8 cellular contexts compared by ENCODE assay signal in the genomic region with DNA sequence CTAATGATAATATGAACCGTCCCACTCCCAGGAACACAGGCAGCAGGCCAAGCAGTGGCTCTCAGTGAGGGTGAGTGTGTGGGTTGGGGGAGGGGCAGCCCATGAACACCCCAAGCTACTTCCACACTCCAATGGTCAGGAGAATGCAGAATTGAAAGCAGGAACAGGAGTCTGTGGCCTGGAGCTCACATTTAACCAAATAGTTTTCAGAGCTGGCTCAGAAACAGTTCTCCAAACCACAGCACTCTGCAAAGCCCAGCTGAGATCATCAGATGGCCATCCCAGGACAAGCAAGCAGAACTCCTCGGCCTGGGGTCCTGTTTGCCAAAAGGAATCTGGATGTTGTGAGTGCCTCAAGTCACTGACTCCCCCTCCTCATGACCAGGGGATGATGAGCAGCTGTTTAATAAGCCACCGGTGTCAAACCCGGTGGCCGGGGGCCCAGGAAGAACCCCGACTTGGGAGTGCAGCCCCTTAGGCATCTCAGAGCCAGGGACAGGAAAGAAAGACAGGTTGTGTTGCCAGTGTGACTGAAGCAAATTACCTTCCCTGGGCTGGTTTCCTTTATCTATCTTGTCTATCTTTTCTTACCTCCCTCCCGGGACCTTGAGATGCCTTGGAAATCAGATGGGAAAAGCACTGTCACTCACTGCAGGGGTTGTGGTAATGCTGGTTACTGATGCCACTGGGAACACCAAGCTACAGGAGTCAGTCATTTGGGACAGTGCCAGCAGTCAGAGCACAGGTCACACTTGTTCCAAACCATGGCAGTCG. TPM values are rescaled to one million over a fixed set of nuclear protein-coding genes. Genes with fewer than 3 reads are reported as not detected.
A peak's percentile ranks its signal among the peaks of the same experiment; 100 is the strongest.
DNase-seq lines count a peak whose midpoint lies in the region; ATAC-seq and TF ChIP-seq lines count a peak whose summit lies in the region.

No MANE protein-coding gene starts in this region.

- no peaks in the 10 kb centered on the region for H3K27me3 ChIP-seq in endodermal cell (ENCODE audit: control insufficient read depth, insufficient read depth, low read length, poor library complexity, severe bottlenecking)
- no peaks in the 10 kb centered on the region for H3K27me3 ChIP-seq in trophoblast cell (ENCODE audit: insufficient read depth, low read length)

- H2BK5ac ChIP-seq in trophoblast cell (ENCODE audit: low read depth, low read length, poor library complexity), result peak overlapping the region; percentile 72

- ATAC-seq in GM21717 (IDR thresholded peaks at IDR 0.05; ENCODE audit: unreplicated experiment), result peak; percentile 53

- H3K4me3 ChIP-seq in endodermal cell (ENCODE audit: low read length) (no peak overlapping the region), trophoblast cell (ENCODE audit: low read depth, low read length) (no peak overlapping the region)

- H4K12ac ChIP-seq in trophoblast cell (ENCODE audit: low read depth, low read length), result peak overlapping the region; percentile 61

- peak overlapping the region; percentile 69 for H4K8ac ChIP-seq in trophoblast cell (ENCODE audit: low read depth, low read length)

- H3K27ac ChIP-seq in endodermal cell (ENCODE audit: low read depth, low read length) (no peak overlapping the region), trophoblast cell (ENCODE audit: low read depth, low read length) (peak overlapping the region; percentile 82)

- peak overlapping the region; percentile 4 for H3K14ac ChIP-seq in trophoblast cell (ENCODE audit: low read length)

- H3K9ac ChIP-seq in endodermal cell (ENCODE audit: extremely low read depth, low read length, poor library complexity, severe bottlenecking) (no peak overlapping the region), trophoblast cell (ENCODE audit: low read length) (no peak overlapping the region)

- DNase-seq in DMS 273 treated with DMSO at 0.1 percent for 48 hours (lab: John Stamatoyannopoulos, UW) (peak; percentile 13), NCI-H128 (lab: John Stamatoyannopoulos, UW; ENCODE audit: unreplicated experiment) (peak; percentile 3), endodermal cell (peak; percentile 87), trophoblast cell (peak; percentile 25 to 43), D341Med (ENCODE audit: low spot score) (no peak), cortex of kidney (lab: John Stamatoyannopoulos, UW) (no peak), SW 1271 (lab: John Stamatoyannopoulos, UW) (no peak)

- H2AFZ ChIP-seq in trophoblast cell (ENCODE audit: insufficient read depth, low read length, poor library complexity), result peak overlapping the region; percentile 71

- H3K4me2 ChIP-seq in trophoblast cell (ENCODE audit: low read length), result peak overlapping the region; percentile 5

- H2AK5ac ChIP-seq in trophoblast cell (ENCODE audit: low read length), result no peak overlapping the region

- H3K23ac ChIP-seq in trophoblast cell (ENCODE audit: low read length), result no peak overlapping the region

- H3K4me1 Mint-ChIP-seq in endodermal cell, result peaks cover 19% of the 10 kb centered on the region

- H3K36me3 ChIP-seq in endodermal cell (ENCODE audit: control insufficient read depth, insufficient read depth, low read length) (no peaks in the 10 kb centered on the region), trophoblast cell (ENCODE audit: control insufficient read depth in 1 of 2, insufficient read depth in 2 of 2, low read length in 2 of 2) (no peaks in the 10 kb centered on the region)

- H3K79me1 ChIP-seq in trophoblast cell (ENCODE audit: low read length), result peaks cover 18% of the 10 kb centered on the region

- H3K4me3 Mint-ChIP-seq in endodermal cell, result no peak overlapping the region

- H3K9me3 Mint-ChIP-seq in endodermal cell, result no peaks in the 10 kb centered on the region

- H3K9me3 ChIP-seq in endodermal cell (ENCODE audit: control insufficient read depth, low read length), result no peaks in the 10 kb centered on the region
- no peaks in the 10 kb centered on the region for H3K9me3 ChIP-seq in trophoblast cell (ENCODE audit: insufficient read depth, low read depth, low read length)

- no peaks in the 10 kb centered on the region for H3K36me3 Mint-ChIP-seq in endodermal cell (ENCODE audit: low read depth)

- peak overlapping the region; percentile 84 for H3K27ac Mint-ChIP-seq in endodermal cell

- H3K79me2 ChIP-seq in trophoblast cell (ENCODE audit: control insufficient read depth, insufficient read depth, low read length, poor library complexity), result peaks cover 2% of the 10 kb centered on the region

- peak overlapping the region; percentile 61 for H3K18ac ChIP-seq in trophoblast cell (ENCODE audit: low read length)

- WGBS in endodermal cell (ENCODE audit: insufficient coverage in 1 of 2, insufficient read length in 1 of 2), 2 experiments, result 53 to 61% methylated on average over 5 to 7 of the region's 8 CpGs
- no CpG with 5 or more reads among the region's 8 CpGs for WGBS in trophoblast cell (ENCODE audit: extremely low coverage, insufficient coverage, insufficient read length)

- no peaks in the 10 kb centered on the region for H3K27me3 Mint-ChIP-seq in endodermal cell (ENCODE audit: insufficient read depth)

- H2BK12ac ChIP-seq in trophoblast cell (ENCODE audit: low read length), result peak overlapping the region; percentile 82

- no peak for TF ChIP-seq CTCF in endodermal cell (conservative IDR thresholded peaks at IDR 0.05)

- no peak overlapping the region for H4K91ac ChIP-seq in trophoblast cell (ENCODE audit: low read depth, low read length)

- no peak overlapping the region for H2BK120ac ChIP-seq in trophoblast cell (ENCODE audit: insufficient read depth, low read length, poor library complexity)

- H3K4me1 ChIP-seq in endodermal cell (ENCODE audit: control insufficient read depth, insufficient read depth, low read length), result no peaks in the 10 kb centered on the region
- peaks cover 19 to 25% of the 10 kb centered on the region in 2 experiments for H3K4me1 ChIP-seq in trophoblast cell (ENCODE audit: control insufficient read depth in 1 of 2, insufficient read depth in 2 of 2, low read length in 2 of 2)

- no peak overlapping the region for H3K4ac ChIP-seq in trophoblast cell (ENCODE audit: low read depth, low read length)

RNA-seq across cellular contexts. Expression of a gene that starts 20.4 kb away (rescaled TPM):
- total RNA-seq in endodermal cell, result 10 to 100 TPM; 25.0 to 28.9 TPM
- polyA plus RNA-seq in endodermal cell (2013, experiment 1 of 2), result 47.9 TPM
- 44.7 TPM for polyA plus RNA-seq in endodermal cell (2013, experiment 2 of 2)
- polyA plus RNA-seq in trophoblast cell (2013), result 45.9 and 49.7 TPM in 2 replicates

Comparison
In these comparisons a context has a peak if more than half of its experiments do, and no peak if none do; other contexts are left out.
1. DNase-seq: peak in DMS 273 treated with DMSO at 0.1 percent for 48 hours (single experiment), NCI-H128 (single experiment), endodermal cell (single experiment) and trophoblast cell (2 of 2); none in D341Med (single experiment), cortex of kidney (single experiment) and SW 1271 (0 of 2).